9 cellular contexts compared by ENCODE assay signal in genomic region chr9:134419684-134420076, GRCh38.
DNase-seq lines count a peak whose midpoint lies in the region; ATAC-seq and TF ChIP-seq lines count a peak whose summit lies in the region.
"Had no signal": no experiment of that assay in that cellular context is flagged by ENCODE, and none has a peak within 500 bp of the region (broad histone marks: within the 10 kb centered on the region; RNA-seq: fewer than 3 reads in every experiment).

No MANE protein-coding gene starts in this region.

- H3K4me3 ChIP-seq in retinal pigment epithelial cell (ENCODE audit: low read length) = no peak overlapping the region
- H3K4me3 ChIP-seq: SJCRH30 had no signal

- DNase-seq in NCI-H82 (lab: John Stamatoyannopoulos, UW) = peak; percentile 69
- no peak for DNase-seq in NCI-H82 treated with DMSO at 0.1 percent for 48 hours (lab: John Stamatoyannopoulos, UW; ENCODE audit: unreplicated experiment)
- peak; percentile 82 for DNase-seq in NCI-H524 treated with DMSO at 0.1 percent for 48 hours (lab: John Stamatoyannopoulos, UW)
- DNase-seq in dermis blood vessel endothelial cell = peak; percentile 35
- DNase-seq in retinal pigment epithelial cell (ENCODE audit: low read depth) = no peak
- DNase-seq in activated naive CD4-positive, alpha-beta T cell (lab: John Stamatoyannopoulos, UW) = no peak
- no peak for DNase-seq in LoVo (ENCODE audit: low spot score)
- DNase-seq: SJCRH30 had no signal

- no peak for ATAC-seq in HG02623 (IDR thresholded peaks at IDR 0.05; ENCODE audit: unreplicated experiment)

- peak; percentile 55 for TF ChIP-seq CTCF in retinal pigment epithelial cell (conservative IDR thresholded peaks at IDR 0.05; ENCODE audit: low read depth, low read length)

Comparison
In these comparisons a context has a peak if more than half of its experiments do, and no peak if none do; other contexts are left out.
1. DNase-seq: peak in NCI-H82 (single experiment), NCI-H524 treated with DMSO at 0.1 percent for 48 hours (single experiment) and dermis blood vessel endothelial cell (single experiment); none in NCI-H82 treated with DMSO at 0.1 percent for 48 hours (single experiment), retinal pigment epithelial cell (single experiment), activated naive CD4-positive, alpha-beta T cell (0 of 4) and LoVo (single experiment).